Comparison of ENCODE assay signal across 8 cellular contexts in genomic region chr4:26217961-26218676, GRCh38.
DNase-seq lines count a peak whose midpoint lies in the region; ATAC-seq lines count a peak whose summit lies in the region.

No MANE protein-coding gene starts in this region.

- in situ Hi-C loops in KBM-7 (cut with MboI; ENCODE audit: low pct_unique_long_range_greater_than_20kb, low sequenced_read_pairs): no loop called here

- DNase-seq in globus pallidus (ENCODE audit: low spot score): peak; percentile 79
- DNase-seq in superior temporal gyrus (ENCODE audit: extremely low spot score): peak; percentile 79
- DNase-seq in KBM-7: no peak
- DNase-seq in NK-92 treated with Interleukin-12 subunit alpha and Interleukin-12 subunit beta, amount 100 ng/mL, for 24 hours (lab: John Stamatoyannopoulos, UW): no peak
- no peak for DNase-seq in SW480 (ENCODE audit: low spot score)
- DNase-seq in OCI-M1 (lab: John Stamatoyannopoulos, UW): no peak

- ATAC-seq in GM19372 (IDR thresholded peaks at IDR 0.05; ENCODE audit: low read depth, unreplicated experiment) (peak; percentile 67), HG03460 (IDR thresholded peaks at IDR 0.05; ENCODE audit: unreplicated experiment) (peak; percentile 67)

Comparison
In these comparisons a context has a peak if more than half of its experiments do, and no peak if none do; other contexts are left out.
1. DNase-seq: peak in globus pallidus (single experiment) and superior temporal gyrus (single experiment); none in KBM-7 (single experiment), NK-92 treated with Interleukin-12 subunit alpha and Interleukin-12 subunit beta, amount 100 ng/mL, for 24 hours (single experiment), SW480 (single experiment) and OCI-M1 (single experiment).